19 cellular contexts compared by ENCODE assay signal in genomic region chr10:28794986-28795385, GRCh38.
A peak's percentile ranks its signal among the peaks of the same experiment; 100 is the strongest.
DNase-seq lines count a peak whose midpoint lies in the region; ATAC-seq and TF ChIP-seq lines count a peak whose summit lies in the region.
"Had no signal": no experiment of that assay in that cellular context is flagged by ENCODE, and none has a peak within 500 bp of the region (broad histone marks: within the 10 kb centered on the region; RNA-seq: fewer than 3 reads in every experiment).

No MANE protein-coding gene starts in this region.

- H3K4me1 ChIP-seq in heart right ventricle, result peaks cover 0 to 9% (median 1%) of the 10 kb centered on the region in 9 donors

- TF ChIP-seq CTCF in dorsolateral prefrontal cortex (IDR thresholded peaks at IDR 0.05 in 54 of 56, conservative IDR thresholded peaks at IDR 0.05 in 2 of 56; ENCODE audit: low read depth in 1 of 56, partially characterized antibody in 56 of 56), result no peak
- no peak for TF ChIP-seq CTCF in progenitor cell of endocrine pancreas (IDR thresholded peaks at IDR 0.05; ENCODE audit: unreplicated experiment)
- TF ChIP-seq CTCF in heart right ventricle (IDR thresholded peaks at IDR 0.05), result no peak

- H3K4me1 Mint-ChIP-seq in progenitor cell of endocrine pancreas (ENCODE audit: low read depth), result peaks cover 15% of the 10 kb centered on the region

- H3K27me3 ChIP-seq in dorsolateral prefrontal cortex, result no peaks in the 10 kb centered on the region
- no peaks in the 10 kb centered on the region for H3K27me3 ChIP-seq in heart right ventricle

- peak; percentile 55 for DNase-seq in DMS79 (lab: John Stamatoyannopoulos, UW)
- DNase-seq in SK-MEL-5 (ENCODE audit: low read depth, low spot score), result peak; percentile 52
- no peak for DNase-seq in dorsolateral prefrontal cortex
- no peak for DNase-seq in progenitor cell of endocrine pancreas (ENCODE audit: low spot score, unreplicated experiment)
- no peak for DNase-seq in SHP77 treated with DMSO at 0.1 percent for 48 hours (lab: John Stamatoyannopoulos, UW)
- no peak for DNase-seq in heart right ventricle
- DNase-seq: AML-193; Caco-2; CD4-positive, alpha-beta T cell; GF-D8; GOT3; H7; HFFc6 had no signal

- no peak for ATAC-seq in heart right ventricle
- ATAC-seq in GM19023 (IDR thresholded peaks at IDR 0.05; ENCODE audit: unreplicated experiment), result no peak
- no peak for ATAC-seq in HG03139 (IDR thresholded peaks at IDR 0.05; ENCODE audit: unreplicated experiment)
- ATAC-seq: A549, HCT116 had no signal

- H3K27ac Mint-ChIP-seq in progenitor cell of endocrine pancreas, result peak overlapping the region; percentile 12
- H3K27ac Mint-ChIP-seq: CD4-positive, alpha-beta T cell; HFFc6 had no signal

- H3K27ac ChIP-seq in dorsolateral prefrontal cortex, result peak overlapping the region in 30 of 59 donors; percentile 0 to 79 (median 53)
- H3K27ac ChIP-seq in heart right ventricle, result no peak overlapping the region
- H3K27ac ChIP-seq: 22Rv1, A549, C4-2B had no signal

- WGBS in heart right ventricle, 2 donors, result 96 to 97% methylated on average over 3 of the region's 3 CpGs

- no peaks in the 10 kb centered on the region for H3K9me3 Mint-ChIP-seq in progenitor cell of endocrine pancreas (ENCODE audit: low read depth)
- H3K9me3 Mint-ChIP-seq: CD4-positive, alpha-beta T cell; HFFc6 had no signal

- H3K36me3 Mint-ChIP-seq in progenitor cell of endocrine pancreas (ENCODE audit: insufficient read depth), result no peaks in the 10 kb centered on the region

- no peaks in the 10 kb centered on the region for H3K36me3 ChIP-seq in heart right ventricle

- no peak overlapping the region for H3K4me3 Mint-ChIP-seq in progenitor cell of endocrine pancreas (ENCODE audit: low read depth)
- H3K4me3 Mint-ChIP-seq: CD4-positive, alpha-beta T cell; HFFc6 had no signal

- intact Hi-C loops in dorsolateral prefrontal cortex (cut with DNase I) (loop anchor here in 1 of 2 donors (5.0 kb wide), 1 partner anchor 118 kb away; the partner anchor contains the start of gene BAMBI), heart right ventricle (cut with DNase I) (loop anchor here in 1 of 10 donors (5.0 kb wide), 1 partner anchor 197 kb away; no protein-coding TSS in a partner anchor)

- H3K4me3 ChIP-seq in dorsolateral prefrontal cortex, result no peak overlapping the region
- no peak overlapping the region for H3K4me3 ChIP-seq in heart right ventricle
- H3K4me3 ChIP-seq: A549 had no signal

- no peaks in the 10 kb centered on the region for H3K9me3 ChIP-seq in heart right ventricle
- H3K9me3 ChIP-seq: A549, Caco-2 had no signal

- H3K27me3 Mint-ChIP-seq in progenitor cell of endocrine pancreas, result peaks cover 4% of the 10 kb centered on the region

- in situ Hi-C loops in SK-MEL-5 (cut with HindIII; ENCODE audit: low pct_unique_long_range_greater_than_20kb, low sequenced_read_pairs), result no loop called here

Comparison
In these comparisons a context has a peak if more than half of its experiments do, and no peak if none do; other contexts are left out.
1. DNase-seq: peak in DMS79 (single experiment) and SK-MEL-5 (single experiment); none in dorsolateral prefrontal cortex (0 of 10), progenitor cell of endocrine pancreas (single experiment), SHP77 treated with DMSO at 0.1 percent for 48 hours (single experiment) and heart right ventricle (0 of 2).
2. H3K27ac ChIP-seq: peak in dorsolateral prefrontal cortex (30 of 59); none in heart right ventricle (0 of 10).